Comparison of ENCODE assay signal across 8 cellular contexts in genomic region chr12:48105321-48105866, GRCh38. TPM values are rescaled to one million over a fixed set of nuclear protein-coding genes. Genes with fewer than 3 reads are reported as not detected.
DNase-seq lines count a peak whose midpoint lies in the region; ATAC-seq, FAIRE-seq and TF ChIP-seq lines count a peak whose summit lies in the region.

No MANE protein-coding gene starts in this region.

- TF ChIP-seq CTCF in WTC11 (IDR thresholded peaks at IDR 0.05): no peak

- H3K27me3 Mint-ChIP-seq in CD8-positive, alpha-beta memory T cell: no peaks in the 10 kb centered on the region
- H3K27me3 Mint-ChIP-seq in WTC11 (ENCODE audit: low read depth): peaks cover 23% of the 10 kb centered on the region
- H3K27me3 Mint-ChIP-seq in memory B cell: no peaks in the 10 kb centered on the region
- H3K27me3 Mint-ChIP-seq in stimulated activated naive CD8-positive, alpha-beta T cell treated with anti-CD3 and anti-CD28 coated beads, Interleukin-15, Interleukin-2, amounts not matched to agents 100 ng/mL and 50 ng/mL, for 24 hours: no peaks in the 10 kb centered on the region

- no peaks in the 10 kb centered on the region for H3K36me3 ChIP-seq in CD8-positive, alpha-beta memory T cell (ENCODE audit: insufficient read depth, low read length)

- H3K36me3 Mint-ChIP-seq in CD8-positive, alpha-beta memory T cell: peaks cover 0 to 17% (median 2%) of the 10 kb centered on the region in 3 donors
- H3K36me3 Mint-ChIP-seq in WTC11: no peaks in the 10 kb centered on the region
- peaks cover 2% of the 10 kb centered on the region for H3K36me3 Mint-ChIP-seq in memory B cell
- H3K36me3 Mint-ChIP-seq in stimulated activated naive CD8-positive, alpha-beta T cell treated with anti-CD3 and anti-CD28 coated beads, Interleukin-15, Interleukin-2, amounts not matched to agents 100 ng/mL and 50 ng/mL, for 24 hours (ENCODE audit: low read depth): peaks cover 8% of the 10 kb centered on the region

- peaks cover 40 to 62% (median 51%) of the 10 kb centered on the region in 3 donors for H3K4me1 Mint-ChIP-seq in CD8-positive, alpha-beta memory T cell
- H3K4me1 Mint-ChIP-seq in WTC11 (peaks cover 16% of the 10 kb centered on the region), memory B cell (peaks cover 35% of the 10 kb centered on the region)
- peaks cover 50% of the 10 kb centered on the region for H3K4me1 Mint-ChIP-seq in stimulated activated naive CD8-positive, alpha-beta T cell treated with anti-CD3 and anti-CD28 coated beads, Interleukin-15, Interleukin-2, amounts not matched to agents 100 ng/mL and 50 ng/mL, for 24 hours (ENCODE audit: low read depth)

- peaks cover 25% of the 10 kb centered on the region for H3K4me1 ChIP-seq in CD8-positive, alpha-beta memory T cell (ENCODE audit: insufficient read depth, low read length)

- H3K27ac Mint-ChIP-seq in CD8-positive, alpha-beta memory T cell: peak overlapping the region; percentile 94 to 100 (median 99)
- H3K27ac Mint-ChIP-seq in WTC11: peak overlapping the region; percentile 96
- H3K27ac Mint-ChIP-seq in memory B cell: peak overlapping the region; percentile 99
- H3K27ac Mint-ChIP-seq in stimulated activated naive CD8-positive, alpha-beta T cell treated with anti-CD3 and anti-CD28 coated beads, Interleukin-15, Interleukin-2, amounts not matched to agents 100 ng/mL and 50 ng/mL, for 24 hours: peak overlapping the region; percentile 94

- CTCF ChIA-PET in CD8-positive, alpha-beta memory T cell (lab: Charles Lee): interaction anchor here (0.6 to 1.9 kb wide), 5 partner anchors 14 to 1981 kb away, joined by 3 to 5 read pairs (median 3); partner anchors contain the start of gene ASB8
- CTCF ChIA-PET in WTC11 (lab: Charles Lee): interaction anchor here (0.5 to 3.1 kb wide), 6 partner anchors 14 to 201 kb away, joined by 4 to 15 read pairs (median 7); partner anchors contain the start of genes ASB8, PFKM and VDR

- peak; percentile 32 for ATAC-seq in GM21381 (IDR thresholded peaks at IDR 0.05; ENCODE audit: unreplicated experiment)
- ATAC-seq in WTC11: no peak
- ATAC-seq in memory B cell (ENCODE audit: low read depth): peak; percentile 54

- peak; percentile 49 to 68 (median 54) for DNase-seq in CD8-positive, alpha-beta memory T cell
- DNase-seq in HPDE6-E6E7 (ENCODE audit: extremely low spot score) (peak; percentile 44), WTC11 (ENCODE audit: low spot score) (no peak), memory B cell (ENCODE audit: low spot score in 2 of 2) (peak; percentile 62 to 68), frontal cortex (ENCODE audit: low spot score in 2 of 2) (no peak)
- peak; percentile 42 for DNase-seq in central memory CD4-positive, alpha-beta T cell

- H3K9me3 Mint-ChIP-seq in CD8-positive, alpha-beta memory T cell: peaks cover 0 to 1% (median 0%) of the 10 kb centered on the region in 5 donors
- H3K9me3 Mint-ChIP-seq in WTC11: no peaks in the 10 kb centered on the region
- no peaks in the 10 kb centered on the region for H3K9me3 Mint-ChIP-seq in memory B cell
- H3K9me3 Mint-ChIP-seq in stimulated activated naive CD8-positive, alpha-beta T cell treated with anti-CD3 and anti-CD28 coated beads, Interleukin-15, Interleukin-2, amounts not matched to agents 100 ng/mL and 50 ng/mL, for 24 hours: no peaks in the 10 kb centered on the region

- POLR2A ChIA-PET in CD8-positive, alpha-beta memory T cell (lab: Charles Lee): interaction anchor here (0.6 to 2.1 kb wide), 4 partner anchors 52 to 747 kb away, joined by 4 to 17 read pairs (median 5); partner anchors contain the start of genes ASB8 and DDX23
- POLR2A ChIA-PET in WTC11 (lab: Charles Lee): interaction anchor here (1.0 to 3.2 kb wide), 3 partner anchors 14 to 200 kb away, joined by 6 to 16 read pairs (median 7); partner anchors contain the start of genes ASB8, PFKM and VDR

- peak overlapping the region; percentile 95 for H3K4me3 ChIP-seq in CD8-positive, alpha-beta memory T cell (ENCODE audit: low read length)

- H3K4me3 Mint-ChIP-seq in CD8-positive, alpha-beta memory T cell: peak overlapping the region; percentile 90 to 98 (median 95)
- peak overlapping the region; percentile 93 for H3K4me3 Mint-ChIP-seq in WTC11
- H3K4me3 Mint-ChIP-seq in memory B cell: peak overlapping the region; percentile 94
- peak overlapping the region; percentile 95 for H3K4me3 Mint-ChIP-seq in stimulated activated naive CD8-positive, alpha-beta T cell treated with anti-CD3 and anti-CD28 coated beads, Interleukin-15, Interleukin-2, amounts not matched to agents 100 ng/mL and 50 ng/mL, for 24 hours

- no peaks in the 10 kb centered on the region for H3K9me3 ChIP-seq in CD8-positive, alpha-beta memory T cell (ENCODE audit: low read length)

- H3K27me3 ChIP-seq in CD8-positive, alpha-beta memory T cell (ENCODE audit: insufficient read depth, low read length, poor library complexity, severe bottlenecking): no peaks in the 10 kb centered on the region

- peak overlapping the region; percentile 95 for H3K27ac ChIP-seq in CD8-positive, alpha-beta memory T cell (ENCODE audit: low read depth, low read length)

- no peak for FAIRE-seq in frontal cortex (lab: Jason Lieb, UNC)

TF ChIP-seq in WTC11, 78 proteins besides CTCF, POLR2A, EP300 and RAD21:
- no peak for TF ChIP-seq ZNF425 (CRISPR knock-in tag; conservative IDR thresholded peaks at IDR 0.05)
- TF ChIP-seq TEAD4 (CRISPR knock-in tag; IDR thresholded peaks at IDR 0.05): no peak
- TF ChIP-seq MAX (CRISPR knock-in tag; IDR thresholded peaks at IDR 0.05): no peak
- TF ChIP-seq NR2C2 (CRISPR knock-in tag; IDR thresholded peaks at IDR 0.05): no peak
- no peak for TF ChIP-seq ZNF232 (CRISPR knock-in tag; IDR thresholded peaks at IDR 0.05)
- TF ChIP-seq IRF1 (CRISPR knock-in tag; IDR thresholded peaks at IDR 0.05): no peak
- no peak for TF ChIP-seq IRF2 (CRISPR knock-in tag; IDR thresholded peaks at IDR 0.05; ENCODE audit: borderline replicate concordance, low read depth)
- TF ChIP-seq TP53 (CRISPR knock-in tag; IDR thresholded peaks at IDR 0.05): no peak
- no peak for TF ChIP-seq GTF2I (CRISPR knock-in tag; conservative IDR thresholded peaks at IDR 0.05)
- no peak for TF ChIP-seq CDX4 (CRISPR knock-in tag; IDR thresholded peaks at IDR 0.05; ENCODE audit: borderline replicate concordance)
- no peak for TF ChIP-seq HMGXB4 (CRISPR knock-in tag; IDR thresholded peaks at IDR 0.05)
- no peak for TF ChIP-seq ESRRA (CRISPR knock-in tag; IDR thresholded peaks at IDR 0.05; ENCODE audit: borderline replicate concordance)
- TF ChIP-seq ZNF121 (CRISPR knock-in tag; IDR thresholded peaks at IDR 0.05): no peak

RNA-seq across cellular contexts. Expression of gene SENP1, which starts 0.5 kb away (rescaled TPM):
- total RNA-seq in CD8-positive, alpha-beta memory T cell: 10 to 100 TPM; 57.3 to 58.8 TPM
- 13.4 TPM for polyA plus RNA-seq in CD8-positive, alpha-beta memory T cell
- total RNA-seq in WTC11 (2021): 20.4 to 23.3 TPM (median 21.3 TPM) in 3 replicates
- 39.1 TPM for total RNA-seq in frontal cortex

RNA-seq across cellular contexts. Expression of gene PFKM, which starts 13.8 kb away (rescaled TPM):
- total RNA-seq in CD8-positive, alpha-beta memory T cell: 10 to 100 TPM; 39.9 to 40.2 TPM
- 5.4 TPM for polyA plus RNA-seq in CD8-positive, alpha-beta memory T cell
- total RNA-seq in WTC11 (2021) (99.3 to 109 TPM (median 108 TPM) in 3 replicates), frontal cortex (104 TPM)

RNA-seq across cellular contexts. Expression of gene ASB8, which starts 51.9 kb away (rescaled TPM):
- total RNA-seq in CD8-positive, alpha-beta memory T cell: 10 to 100 TPM; 32.5 to 38.1 TPM
- polyA plus RNA-seq in CD8-positive, alpha-beta memory T cell: 81.8 TPM
- total RNA-seq in WTC11 (2021): 7.4 to 11.3 TPM (median 8.8 TPM) in 3 replicates
- total RNA-seq in frontal cortex: 37.1 TPM

Comparison
In these comparisons a context has a peak if more than half of its experiments do, and no peak if none do; other contexts are left out.
1. DNase-seq: peak in CD8-positive, alpha-beta memory T cell (5 of 5), HPDE6-E6E7 (single experiment), central memory CD4-positive, alpha-beta T cell (single experiment) and memory B cell (2 of 2); none in WTC11 (single experiment) and frontal cortex (0 of 2).
2. Peak in every context shown above with its lines, with median percentiles within 50 percentile points of each other: H3K27ac Mint-ChIP-seq and H3K4me3 Mint-ChIP-seq.